In genomic region chr2:52220393-52220792, GRCh38 we compare ENCODE assay signal across 18 cellular contexts.
A peak's percentile ranks its signal among the peaks of the same experiment; 100 is the strongest.
DNase-seq lines count a peak whose midpoint lies in the region; ATAC-seq and TF ChIP-seq lines count a peak whose summit lies in the region.
"Had no signal": no experiment of that assay in that cellular context is flagged by ENCODE, and none has a peak within 500 bp of the region (broad histone marks: within the 10 kb centered on the region; RNA-seq: fewer than 3 reads in every experiment).

No MANE protein-coding gene starts in this region.

- H3K36me3 ChIP-seq in GM23248 (ENCODE audit: low read depth), result no peaks in the 10 kb centered on the region
- H3K36me3 ChIP-seq in left lung, result no peaks in the 10 kb centered on the region
- H3K36me3 ChIP-seq: BLaER1 treated with 17β-estradiol and CSF1 and Interleukin-3, amounts not matched to agents 10 nM and 100 nM had no signal

- H3F3A ChIP-seq in GM23248 (ENCODE audit: insufficient read depth), result no peaks in the 10 kb centered on the region

- peak; percentile 3 for DNase-seq in GM23248
- DNase-seq in NCI-H1105 treated with DMSO at 0.1 percent for 48 hours (lab: John Stamatoyannopoulos, UW), result peak; percentile 88
- peak; percentile 80 for DNase-seq in NCI-H774 (lab: John Stamatoyannopoulos, UW)
- peak in 1 of 2 donors; percentile 36 for DNase-seq in left lung
- no peak for DNase-seq in AG08395 (ENCODE audit: low spot score)
- no peak for DNase-seq in GM10266 (ENCODE audit: extremely low spot score)
- no peak for DNase-seq in GOT3 (lab: John Stamatoyannopoulos, UW)
- DNase-seq: activated CD8-positive, alpha-beta memory T cell treated with anti-CD3 and anti-CD28 coated beads, Interleukin-2, amount 50 U/mL, for 4 hours; activated naive CD4-positive, alpha-beta T cell treated with Interleukin-2 at 50 U/mL for 16 hours; effector memory CD8-positive, alpha-beta T cell; KG1; naive B cell; NCI-H2171 treated with DMSO at 0.1 percent for 48 hours; T-helper 1 cell had no signal

- H3K4me1 ChIP-seq in GM23248 (ENCODE audit: insufficient read depth), result no peaks in the 10 kb centered on the region
- no peaks in the 10 kb centered on the region for H3K4me1 ChIP-seq in left lung
- H3K4me1 ChIP-seq: BLaER1 treated with 17β-estradiol and CSF1 and Interleukin-3, amounts not matched to agents 10 nM and 100 nM had no signal

- no peak overlapping the region for H2AFZ ChIP-seq in GM23248

- H3K9me3 ChIP-seq in GM23248 (ENCODE audit: low read depth) (no peaks in the 10 kb centered on the region), left lung (no peaks in the 10 kb centered on the region)
- H3K9me3 ChIP-seq: BLaER1 treated with 17β-estradiol and CSF1 and Interleukin-3, amounts not matched to agents 10 nM and 100 nM had no signal

- H3K9ac ChIP-seq in GM23248, result no peak overlapping the region
- H3K9ac ChIP-seq: BLaER1 treated with 17β-estradiol and CSF1 and Interleukin-3, amounts not matched to agents 10 nM and 100 nM had no signal

- 31 to 39% methylated on average over 2 of the region's 2 CpGs for WGBS in GM23248 (ENCODE audit: low coverage in 1 of 2, low lambda C conversion rate in 2 of 2, missing lambda C conversion rate in 2 of 2), 2 experiments

- H3K27me3 ChIP-seq in GM23248 (replicated peaks; ENCODE audit: insufficient read depth) (no peaks in the 10 kb centered on the region), left lung (no peaks in the 10 kb centered on the region)
- H3K27me3 ChIP-seq: BLaER1 treated with 17β-estradiol and CSF1 and Interleukin-3, amounts not matched to agents 10 nM and 100 nM had no signal

- H3K79me2 ChIP-seq in GM23248 (ENCODE audit: insufficient read depth), result no peaks in the 10 kb centered on the region

- no peaks in the 10 kb centered on the region for H4K20me1 ChIP-seq in GM23248 (ENCODE audit: insufficient read depth)
- H4K20me1 ChIP-seq: BLaER1 treated with 17β-estradiol and CSF1 and Interleukin-3, amounts not matched to agents 10 nM and 100 nM had no signal

- H3K27ac ChIP-seq in GM23248 (no peak overlapping the region), left lung (no peak overlapping the region)
- H3K27ac ChIP-seq: BLaER1 treated with 17β-estradiol and CSF1 and Interleukin-3, amounts not matched to agents 10 nM and 100 nM had no signal

- ATAC-seq in left lung, result peak; percentile 79
- ATAC-seq: effector memory CD8-positive, alpha-beta T cell; HCT116; left lobe of liver had no signal

- intact Hi-C loops in left lung (cut with DNase I), result no loop called here

- H3K4me2 ChIP-seq in GM23248 (ENCODE audit: unreplicated experiment), result no peak overlapping the region
- H3K4me2 ChIP-seq: BLaER1 treated with 17β-estradiol and CSF1 and Interleukin-3, amounts not matched to agents 10 nM and 100 nM; smooth muscle cell had no signal

- H3K9me2 ChIP-seq in GM23248 (ENCODE audit: insufficient read depth), result no peaks in the 10 kb centered on the region

- in situ Hi-C loops in GM23248 (cut with MboI), result no loop called here

- TF ChIP-seq CTCF in left lung (IDR thresholded peaks at IDR 0.05), result no peak
- TF ChIP-seq CTCF in GM10266 (IDR thresholded peaks at IDR 0.05; ENCODE audit: control insufficient read depth, insufficient read depth, low read depth, missing control alignments), result no peak

- H3K4me3 ChIP-seq in GM23248 (no peak overlapping the region), left lung (no peak overlapping the region)
- H3K4me3 ChIP-seq: BLaER1 treated with 17β-estradiol and CSF1 and Interleukin-3, amounts not matched to agents 10 nM and 100 nM; smooth muscle cell had no signal

Comparison
In these comparisons a context has a peak if more than half of its experiments do, and no peak if none do; other contexts are left out.
1. DNase-seq: peak in GM23248 (single experiment), NCI-H1105 treated with DMSO at 0.1 percent for 48 hours (single experiment) and NCI-H774 (single experiment); none in AG08395 (single experiment), GM10266 (single experiment) and GOT3 (single experiment).